Comparison of ENCODE assay signal across 5 cellular contexts in genomic region chr14:21286516-21286915, GRCh38. TPM values are rescaled to one million over a fixed set of nuclear protein-coding genes. Genes with fewer than 3 reads are reported as not detected.
"Had no signal": no experiment of that assay in that cellular context is flagged by ENCODE, and none has a peak within 500 bp of the region (broad histone marks: within the 10 kb centered on the region; RNA-seq: fewer than 3 reads in every experiment).

No MANE protein-coding gene starts in this region.

RNA-seq across cellular contexts. Expression of gene RPGRIP1, which starts 6.6 kb away (rescaled TPM):
- total RNA-seq: suprapubic skin, temporal lobe, thoracic aorta, thyroid gland, vagina had no signal
